In the genomic region with DNA sequence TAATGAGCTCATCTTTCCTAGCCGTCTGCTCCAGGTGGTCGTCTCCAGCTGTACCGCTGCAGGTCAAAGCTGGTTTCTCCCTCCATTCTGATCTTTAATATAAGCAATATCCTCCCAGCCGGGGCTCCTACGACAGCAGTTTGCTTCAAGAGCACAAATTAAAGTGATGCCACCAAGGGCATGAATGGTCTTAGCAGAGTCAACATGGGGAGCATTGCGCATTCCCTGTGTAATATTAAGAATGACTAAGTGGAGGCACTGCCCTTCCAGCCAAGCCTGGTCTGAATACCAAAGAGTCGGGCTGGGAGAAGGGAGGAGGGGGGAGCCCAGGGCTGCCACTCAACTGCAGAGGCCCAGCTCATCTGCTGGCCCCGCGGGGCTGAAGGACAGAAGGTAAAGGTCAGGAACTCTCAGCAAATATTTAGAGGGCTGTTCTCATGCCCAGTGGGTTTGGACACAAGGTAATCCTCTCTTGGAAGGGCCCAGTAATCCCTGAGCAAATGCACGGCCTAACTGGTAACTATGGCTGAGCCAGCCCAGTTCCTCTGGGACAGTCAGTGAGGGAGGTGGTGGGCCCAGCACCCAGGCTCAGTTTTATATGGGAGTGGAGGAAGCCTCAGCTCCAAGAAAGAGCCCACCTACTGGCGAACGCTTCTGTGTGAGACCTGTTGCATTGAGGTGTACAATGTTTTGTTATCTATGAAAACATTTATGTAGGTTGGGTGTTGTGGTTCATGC, we compare ENCODE assay signal across 1 cellular context.
TF ChIP-seq lines count a peak whose summit lies in the region.

No MANE protein-coding gene starts in this region.

TF ChIP-seq in WTC11, 78 proteins besides CTCF, POLR2A, EP300 and RAD21:
- no peak for TF ChIP-seq CDX4 (CRISPR knock-in tag; IDR thresholded peaks at IDR 0.05; ENCODE audit: borderline replicate concordance)
- TF ChIP-seq GABPB1 (CRISPR knock-in tag; IDR thresholded peaks at IDR 0.05) = peak; percentile 58
- TF ChIP-seq MYBL2 (CRISPR knock-in tag; IDR thresholded peaks at IDR 0.05) = no peak
- no peak for TF ChIP-seq SP1 (CRISPR knock-in tag; conservative IDR thresholded peaks at IDR 0.05)
- TF ChIP-seq HMGA2 (CRISPR knock-in tag; IDR thresholded peaks at IDR 0.05) = no peak
